9 cellular contexts compared by ENCODE assay signal in the genomic region with DNA sequence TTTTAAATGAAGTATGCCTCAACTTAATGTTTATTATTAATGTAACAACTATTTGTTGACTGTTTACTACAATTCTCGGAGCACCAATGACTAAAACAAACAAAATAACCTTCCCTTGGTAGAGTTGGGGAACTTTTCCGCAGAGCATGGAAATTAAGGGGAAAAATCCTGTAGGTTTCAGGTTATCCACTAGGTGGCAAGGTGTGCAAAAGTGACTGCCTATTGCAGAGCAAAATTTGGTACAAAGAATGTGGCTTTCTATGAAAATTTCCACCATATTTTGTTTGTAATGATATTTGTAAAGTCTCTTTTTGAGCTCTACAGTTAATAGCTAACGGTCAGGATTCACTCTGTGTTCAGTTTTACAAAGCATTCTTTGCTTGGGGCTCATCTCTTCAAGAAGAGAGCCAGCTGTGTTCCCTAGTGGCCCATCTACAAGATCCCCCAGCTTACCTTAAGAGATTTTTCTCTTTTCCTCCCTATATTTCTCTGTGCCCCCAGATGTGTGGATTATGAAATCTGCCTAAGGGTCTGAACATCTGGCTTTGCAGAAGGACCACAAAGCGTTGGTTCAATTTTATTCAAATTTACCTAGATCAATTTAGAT.
A peak's percentile ranks its signal among the peaks of the same experiment; 100 is the strongest.
DNase-seq lines count a peak whose midpoint lies in the region; ATAC-seq and TF ChIP-seq lines count a peak whose summit lies in the region.
"Had no signal": no experiment of that assay in that cellular context is flagged by ENCODE, and none has a peak within 500 bp of the region (broad histone marks: within the 10 kb centered on the region; RNA-seq: fewer than 3 reads in every experiment).

No MANE protein-coding gene starts in this region.

- H3K27ac Mint-ChIP-seq in memory B cell = no peak overlapping the region
- H3K27ac Mint-ChIP-seq: activated naive CD4-positive, alpha-beta T cell treated with anti-CD3 and anti-CD28 coated beads, Interleukin-2, amount 50 U/mL, for 24 hours had no signal

- H3K27me3 ChIP-seq in ascending aorta = no peaks in the 10 kb centered on the region

- H3K4me1 Mint-ChIP-seq in memory B cell = peaks cover under 1% of the 10 kb centered on the region

- no peaks in the 10 kb centered on the region for H3K9me3 Mint-ChIP-seq in memory B cell
- H3K9me3 Mint-ChIP-seq: activated naive CD4-positive, alpha-beta T cell treated with anti-CD3 and anti-CD28 coated beads, Interleukin-2, amount 50 U/mL, for 24 hours had no signal

- H3K36me3 ChIP-seq in ascending aorta = no peaks in the 10 kb centered on the region

- no peak overlapping the region for H3K4me3 Mint-ChIP-seq in memory B cell
- H3K4me3 Mint-ChIP-seq: activated naive CD4-positive, alpha-beta T cell treated with anti-CD3 and anti-CD28 coated beads, Interleukin-2, amount 50 U/mL, for 24 hours had no signal

- H3K27ac ChIP-seq in ascending aorta = no peak overlapping the region

- peak; percentile 87 for ATAC-seq in GM21360 (IDR thresholded peaks at IDR 0.05; ENCODE audit: unreplicated experiment)
- peak; percentile 45 for ATAC-seq in HG03521 (IDR thresholded peaks at IDR 0.05; ENCODE audit: unreplicated experiment)
- peak; percentile 46 for ATAC-seq in memory B cell (ENCODE audit: low read depth)

- H3K9me3 ChIP-seq in ascending aorta = no peaks in the 10 kb centered on the region

- H3K4me3 ChIP-seq in ascending aorta = no peak overlapping the region

- peak in 2 of 3 experiments; percentile 49 to 62 for TF ChIP-seq CTCF in ascending aorta (IDR thresholded peaks at IDR 0.05)

- H3K27me3 Mint-ChIP-seq in memory B cell = peaks cover 7% of the 10 kb centered on the region

- peaks cover 0 to under 1% of the 10 kb centered on the region in 2 donors for H3K4me1 ChIP-seq in ascending aorta

- H3K36me3 Mint-ChIP-seq in memory B cell = no peaks in the 10 kb centered on the region
- H3K36me3 Mint-ChIP-seq: activated naive CD4-positive, alpha-beta T cell treated with anti-CD3 and anti-CD28 coated beads, Interleukin-2, amount 50 U/mL, for 24 hours had no signal

- intact Hi-C loops in ascending aorta (cut with DNase I) = loop anchor here (5.0 kb wide), 1 partner anchor 95 kb away; no protein-coding TSS in a partner anchor

- peak; percentile 1 for DNase-seq in NCI-H510A treated with DMSO at 0.1 percent for 48 hours (lab: John Stamatoyannopoulos, UW)
- DNase-seq in NCI-H510A (lab: John Stamatoyannopoulos, UW) = no peak
- DNase-seq in ascending aorta (ENCODE audit: low spot score in 2 of 2) = no peak
- DNase-seq in memory B cell (ENCODE audit: low spot score in 2 of 2) = no peak
- no peak for DNase-seq in epidermal melanocyte (ENCODE audit: insufficient read length, low spot score)
- no peak for DNase-seq in activated effector memory CD4-positive, alpha-beta T cell treated with anti-CD3 and anti-CD28 coated beads, Interleukin-2, amount 50 U/mL, for 16 hours
